In the genomic region with DNA sequence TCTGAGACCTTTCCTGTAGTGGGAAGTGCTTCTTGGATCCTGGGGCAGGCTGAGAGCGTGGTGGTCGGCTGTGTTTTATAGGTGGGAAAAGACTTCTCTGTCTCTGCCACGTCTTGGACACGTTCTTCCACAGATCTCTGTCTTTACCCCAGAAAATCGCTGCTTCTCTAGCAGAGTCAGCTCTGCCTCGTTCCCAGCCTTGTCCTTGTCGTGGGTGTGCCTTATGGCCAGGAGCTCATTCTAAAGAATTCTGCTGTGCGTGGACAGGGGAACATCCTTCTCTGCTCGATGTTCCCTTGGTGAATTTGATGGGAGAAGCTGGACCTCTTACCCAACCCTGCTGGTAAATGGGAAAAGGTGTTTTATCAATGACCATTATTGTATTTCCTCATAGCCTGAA, we compare ENCODE assay signal across 8 cellular contexts.
"Had no signal": no experiment of that assay in that cellular context is flagged by ENCODE, and none has a peak within 500 bp of the region (broad histone marks: within the 10 kb centered on the region; RNA-seq: fewer than 3 reads in every experiment).

No MANE protein-coding gene starts in this region.

- FAIRE-seq: G401.6, GM12878, GM12891, GM12892, GM18507, GM19239 had no signal

- DNase-seq: GDM1, GF-D8 had no signal

- ATAC-seq: GM12878 had no signal

- H3K4me3 ChIP-seq: GM12878 had no signal
